Comparison of ENCODE assay signal across 8 cellular contexts in the genomic region with DNA sequence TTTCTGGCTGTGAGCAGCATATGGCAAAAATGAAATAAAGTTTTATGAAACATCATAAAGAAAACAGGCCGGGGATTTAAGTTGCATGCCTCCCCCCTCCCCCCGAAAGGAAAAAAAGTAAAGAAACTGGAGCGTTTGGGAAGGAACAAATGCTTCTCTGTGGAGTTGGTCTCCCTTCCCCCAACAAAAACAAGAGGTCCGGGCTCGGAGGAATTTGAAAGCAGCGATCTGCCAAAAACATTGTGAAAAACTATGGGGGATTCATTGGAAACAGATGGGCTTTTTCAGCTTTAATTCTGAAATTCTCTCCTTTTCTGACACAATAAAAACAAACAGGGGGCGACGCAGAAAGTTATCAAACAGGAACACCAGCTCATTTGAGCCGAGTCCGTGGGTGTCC. TPM values are rescaled to one million over a fixed set of nuclear protein-coding genes. Genes with fewer than 3 reads are reported as not detected.
A peak's percentile ranks its signal among the peaks of the same experiment; 100 is the strongest.
DNase-seq lines count a peak whose midpoint lies in the region; ATAC-seq and TF ChIP-seq lines count a peak whose summit lies in the region.

No MANE protein-coding gene starts in this region.

- H3K36me3 Mint-ChIP-seq in activated CD4-positive, alpha-beta T cell treated with anti-CD3 and anti-CD28 coated beads, Interleukin-2, amount 10 ng/mL, durations not matched to agents 7 days and 5 days (ENCODE audit: low read depth), result no peaks in the 10 kb centered on the region
- H3K36me3 Mint-ChIP-seq in chondrocyte (ENCODE audit: low read depth) (no peaks in the 10 kb centered on the region), memory B cell (no peaks in the 10 kb centered on the region)

- peak overlapping the region; percentile 76 to 96 (median 89) for H3K27ac ChIP-seq in transverse colon

- no peak for TF ChIP-seq CTCF in chondrocyte (IDR thresholded peaks at IDR 0.05)
- TF ChIP-seq CTCF in transverse colon (IDR thresholded peaks at IDR 0.05), result no peak

- POLR2A ChIA-PET in activated CD4-positive, alpha-beta T cell treated with anti-CD3 and anti-CD28 coated beads, Interleukin-2, amount 10 ng/mL, durations not matched to agents 7 days and 5 days (lab: Charles Lee), result no interaction called here

- H3K27ac Mint-ChIP-seq in activated CD4-positive, alpha-beta T cell treated with anti-CD3 and anti-CD28 coated beads, Interleukin-2, amount 10 ng/mL, durations not matched to agents 7 days and 5 days, result no peak overlapping the region
- peak overlapping the region; percentile 75 for H3K27ac Mint-ChIP-seq in chondrocyte (ENCODE audit: unreplicated experiment)
- H3K27ac Mint-ChIP-seq in memory B cell, result no peak overlapping the region

- H3K4me1 Mint-ChIP-seq in activated CD4-positive, alpha-beta T cell treated with anti-CD3 and anti-CD28 coated beads, Interleukin-2, amount 10 ng/mL, durations not matched to agents 7 days and 5 days, result peaks cover 13% of the 10 kb centered on the region
- H3K4me1 Mint-ChIP-seq in chondrocyte (ENCODE audit: low read depth) (peaks cover 56% of the 10 kb centered on the region), memory B cell (peaks cover 9% of the 10 kb centered on the region)

- H3K36me3 ChIP-seq in transverse colon, result no peaks in the 10 kb centered on the region

- intact Hi-C loops in transverse colon (cut with DNase I; ENCODE audit: low total_unique reads), result no loop called here

- WGBS in transverse colon (ENCODE audit: low coverage in 1 of 2), 2 donors, result 5 to 12% methylated on average over 6 to 10 of the region's 10 CpGs

- peaks cover 63% of the 10 kb centered on the region for H3K27me3 ChIP-seq in transverse colon

- H3K9me3 ChIP-seq in transverse colon, result no peaks in the 10 kb centered on the region

- peak overlapping the region; percentile 31 for H3K4me3 Mint-ChIP-seq in activated CD4-positive, alpha-beta T cell treated with anti-CD3 and anti-CD28 coated beads, Interleukin-2, amount 10 ng/mL, durations not matched to agents 7 days and 5 days
- H3K4me3 Mint-ChIP-seq in chondrocyte (ENCODE audit: unreplicated experiment) (peak overlapping the region; percentile 96), memory B cell (peak overlapping the region; percentile 32)

- no peaks in the 10 kb centered on the region for H3K9me3 Mint-ChIP-seq in activated CD4-positive, alpha-beta T cell treated with anti-CD3 and anti-CD28 coated beads, Interleukin-2, amount 10 ng/mL, durations not matched to agents 7 days and 5 days
- H3K9me3 Mint-ChIP-seq in chondrocyte (ENCODE audit: low read depth), result no peaks in the 10 kb centered on the region
- H3K9me3 Mint-ChIP-seq in memory B cell, result no peaks in the 10 kb centered on the region

- CTCF ChIA-PET in activated CD4-positive, alpha-beta T cell treated with anti-CD3 and anti-CD28 coated beads, Interleukin-2, amount 10 ng/mL, durations not matched to agents 7 days and 5 days (lab: Charles Lee), result interaction anchor here (1.4 to 1.6 kb wide), 2 partner anchors 16 to 20 kb away, joined by 3 to 4 read pairs; no protein-coding TSS in a partner anchor

- H3K27me3 Mint-ChIP-seq in activated CD4-positive, alpha-beta T cell treated with anti-CD3 and anti-CD28 coated beads, Interleukin-2, amount 10 ng/mL, durations not matched to agents 7 days and 5 days, result peaks cover 64% of the 10 kb centered on the region
- H3K27me3 Mint-ChIP-seq in chondrocyte (ENCODE audit: low read depth) (no peaks in the 10 kb centered on the region), memory B cell (peaks cover 30% of the 10 kb centered on the region)

- TF ChIP-seq EP300 in transverse colon (IDR thresholded peaks at IDR 0.05; ENCODE audit: low read depth), result no peak

- ATAC-seq in memory B cell (ENCODE audit: low read depth) (no peak), HG03196 (IDR thresholded peaks at IDR 0.05; ENCODE audit: unreplicated experiment) (no peak)

- DNase-seq in activated CD4-positive, alpha-beta T cell treated with anti-CD3 and anti-CD28 coated beads, Interleukin-2, amount 10 ng/mL, durations not matched to agents 7 days and 5 days, result no peak
- no peak for DNase-seq in activated CD4-positive, alpha-beta T cell treated with anti-CD3 and anti-CD28 coated beads, Interleukin-2, amount 50 U/mL, for 1 hour
- DNase-seq in chondrocyte (ENCODE audit: low spot score) (no peak), memory B cell (ENCODE audit: low spot score in 2 of 2) (no peak), transverse colon (no peak), SIG-M5 treated with dmso at 0.1 percent for 504 hours (lab: John Stamatoyannopoulos, UW; ENCODE audit: unreplicated experiment) (no peak), NCI-H146 (lab: John Stamatoyannopoulos, UW) (no peak)

- H3K4me1 ChIP-seq in transverse colon, result peaks cover 0 to 35% (median 4%) of the 10 kb centered on the region in 4 donors

- peak overlapping the region; percentile 42 to 72 (median 57) for H3K4me3 ChIP-seq in transverse colon

- no peak for TF ChIP-seq POLR2A in transverse colon (IDR thresholded peaks at IDR 0.05)

- in situ Hi-C loops in transverse colon (cut with MboI; ENCODE audit: low pct_ligation_motif_present in 1 of 4, low pct_unique_long_range_greater_than_20kb in 1 of 4, low sequenced_read_pairs in 3 of 4), result no loop called here

RNA-seq across cellular contexts. Expression of a gene that starts 17.0 kb away (rescaled TPM):
- under 1 TPM; 0.15 to 0.25 TPM for total RNA-seq in activated CD4-positive, alpha-beta T cell treated with anti-CD3 and anti-CD28 coated beads, Interleukin-2, amount 10 ng/mL, durations not matched to agents 7 days and 5 days
- total RNA-seq in chondrocyte (13.0 to 26.2 TPM (median 15.6 TPM) in 3 replicates), transverse colon (10 to 100 TPM in 2 of 4 donors, 1 to 10 TPM in 2; 8.6 to 53.3 (median 20.6) TPM)

Comparison
In these comparisons a context has a peak if more than half of its experiments do, and no peak if none do; other contexts are left out.
1. H3K4me3 Mint-ChIP-seq: peak in every context shown above with its lines; median percentile 96 in chondrocyte; 32 in memory B cell; 31 in activated CD4-positive, alpha-beta T cell treated with anti-CD3 and anti-CD28 coated beads, Interleukin-2, amount 10 ng/mL, durations not matched to agents 7 days and 5 days.
2. RNA of a gene that starts 17.0 kb away (total RNA-seq): 8.6 to 53.3 TPM in transverse colon and 13.0 to 26.2 TPM in chondrocyte; 0.15 to 0.25 TPM in activated CD4-positive, alpha-beta T cell treated with anti-CD3 and anti-CD28 coated beads, Interleukin-2, amount 10 ng/mL, durations not matched to agents 7 days and 5 days; every median in the first group is over 4 times any median in the second.